Comparison of ENCODE assay signal across 1 cellular context in genomic region chr5:55063220-55063863, GRCh38.
TF ChIP-seq lines count a peak whose summit lies in the region.

No MANE protein-coding gene starts in this region.

TF ChIP-seq in endothelial cell of umbilical vein, 7 proteins besides CTCF, POLR2A, EP300 and RAD21:
- TF ChIP-seq MYC (IDR thresholded peaks at IDR 0.05; ENCODE audit: low read depth, low read length) = no peak
- peak; percentile 87 for TF ChIP-seq FOS (IDR thresholded peaks at IDR 0.05; ENCODE audit: borderline replicate concordance, insufficient read depth, low read length)
- no peak for TF ChIP-seq JUN (IDR thresholded peaks at IDR 0.05; ENCODE audit: borderline replicate concordance, insufficient read depth, insufficient read length, low read depth)
- no peak for TF ChIP-seq EZH2 (IDR thresholded peaks at IDR 0.05; ENCODE audit: borderline replicate concordance, low read depth, low read length, severe bottlenecking)
- no peak for TF ChIP-seq GATA2 (IDR thresholded peaks at IDR 0.05; ENCODE audit: insufficient read depth, insufficient read length, low read depth, low read length)
- peak; percentile 22 for TF ChIP-seq POLR2AphosphoS5 (IDR thresholded peaks at IDR 0.05; ENCODE audit: insufficient read depth, low read depth, low read length)
TF ChIP-seq in endothelial cell of umbilical vein: peak in this region for 2.
